13 cellular contexts compared by ENCODE assay signal in the genomic region with DNA sequence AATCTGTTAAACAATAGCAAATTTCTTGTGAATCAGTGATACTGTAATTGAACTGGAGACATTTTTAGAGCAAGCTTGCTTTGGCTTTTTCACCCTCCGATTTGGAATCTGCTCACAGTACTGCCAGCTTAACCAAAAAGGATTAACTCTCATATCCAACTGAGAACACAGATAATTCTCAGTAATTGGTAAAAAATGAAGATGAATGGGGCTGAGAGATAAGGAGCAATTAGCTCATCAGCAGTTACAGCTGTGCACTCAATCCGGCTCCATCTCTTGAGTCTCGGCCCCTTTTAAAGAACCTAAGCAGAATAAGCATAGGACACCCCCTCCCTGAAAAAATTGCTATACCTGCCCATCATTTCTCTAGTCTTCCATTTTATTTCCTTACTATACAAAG.
A peak's percentile ranks its signal among the peaks of the same experiment; 100 is the strongest.
DNase-seq lines count a peak whose midpoint lies in the region; ATAC-seq and TF ChIP-seq lines count a peak whose summit lies in the region.
"Had no signal": no experiment of that assay in that cellular context is flagged by ENCODE, and none has a peak within 500 bp of the region (broad histone marks: within the 10 kb centered on the region; RNA-seq: fewer than 3 reads in every experiment).

No MANE protein-coding gene starts in this region.

- H2BK15ac ChIP-seq in mesendoderm (replicated peaks; ENCODE audit: low read depth): no peak overlapping the region

- H3K9ac ChIP-seq in mesendoderm (ENCODE audit: low read length): no peak overlapping the region

- H3K23ac ChIP-seq in mesendoderm (ENCODE audit: low read length): no peak overlapping the region

- no peaks in the 10 kb centered on the region for H3K9me3 ChIP-seq in WERI-Rb-1 (ENCODE audit: severe bottlenecking)
- H3K9me3 ChIP-seq in left lung: no peaks in the 10 kb centered on the region
- H3K9me3 ChIP-seq: Caco-2 had no signal

- no peak overlapping the region for H3K27ac ChIP-seq in WERI-Rb-1
- H3K27ac ChIP-seq in mesendoderm (ENCODE audit: low read depth, low read length): no peak overlapping the region
- H3K27ac ChIP-seq in left lung: peak overlapping the region in 1 of 2 donors; percentile 26
- H3K27ac ChIP-seq: RWPE1 had no signal

- TF ChIP-seq CTCF in WERI-Rb-1 (IDR thresholded peaks at IDR 0.05; ENCODE audit: low read depth, low read length) (no peak), left lung (IDR thresholded peaks at IDR 0.05) (no peak)

- intact Hi-C loops in left lung (cut with DNase I): no loop called here

- H3K79me1 ChIP-seq in mesendoderm (ENCODE audit: low read length): no peaks in the 10 kb centered on the region

- H3K56ac ChIP-seq in mesendoderm (ENCODE audit: low read length): no peak overlapping the region

- DNase-seq in COR-L47 (lab: John Stamatoyannopoulos, UW) (peak; percentile 48), NCI-H2227 (lab: John Stamatoyannopoulos, UW; ENCODE audit: unreplicated experiment) (peak; percentile 13), WERI-Rb-1 (peak; percentile 32), mesendoderm (peak; percentile 72), glomerular visceral epithelial cell (ENCODE audit: extremely low spot score) (no peak), mesenteric fat pad (ENCODE audit: low spot score) (no peak), AG08395 (ENCODE audit: low spot score) (no peak), left lung (no peak)
- DNase-seq: Caco-2, NCI-H2029 treated with DMSO at 0.1 percent for 48 hours, small intestine, T-cell had no signal

- H2BK5ac ChIP-seq in mesendoderm (ENCODE audit: low read length): no peak overlapping the region

- no peaks in the 10 kb centered on the region for H3K79me2 ChIP-seq in mesendoderm (ENCODE audit: control insufficient read depth, insufficient read depth, low read length)

- no peak overlapping the region for H2AK5ac ChIP-seq in mesendoderm (ENCODE audit: low read length)

- no peak overlapping the region for H3K4ac ChIP-seq in mesendoderm (ENCODE audit: low read depth, low read length)

- H3K4me1 ChIP-seq in mesendoderm (ENCODE audit: control insufficient read depth, low read depth, low read length) (no peaks in the 10 kb centered on the region), left lung (peaks cover 0 to 7% of the 10 kb centered on the region in 2 donors)

- H4K8ac ChIP-seq in mesendoderm (ENCODE audit: low read depth, low read length): no peak overlapping the region

- ATAC-seq in left lung: no peak
- ATAC-seq: T-cell had no signal

- WGBS in mesendoderm (ENCODE audit: extremely low coverage, insufficient coverage, low lambda C conversion rate): no CpG with 5 or more reads among the region's 3 CpGs

- no peak overlapping the region for H3K4me2 ChIP-seq in mesendoderm (ENCODE audit: low read length)

- no peak overlapping the region for H2BK120ac ChIP-seq in mesendoderm (ENCODE audit: low read depth, low read length)

- no peak overlapping the region for H3K4me3 ChIP-seq in WERI-Rb-1 (ENCODE audit: low read depth, low read length)
- H3K4me3 ChIP-seq in mesendoderm (ENCODE audit: low read length): no peak overlapping the region
- H3K4me3 ChIP-seq in left lung: no peak overlapping the region

- H4K5ac ChIP-seq in mesendoderm (ENCODE audit: low read length): no peak overlapping the region

- H3K27me3 ChIP-seq in WERI-Rb-1 (ENCODE audit: insufficient read depth, low read depth, severe bottlenecking) (no peaks in the 10 kb centered on the region), mesendoderm (ENCODE audit: insufficient read depth, low read length, poor library complexity) (no peaks in the 10 kb centered on the region), left lung (no peaks in the 10 kb centered on the region)

- H3K36me3 ChIP-seq in WERI-Rb-1: no peaks in the 10 kb centered on the region
- H3K36me3 ChIP-seq in mesendoderm (ENCODE audit: control insufficient read depth, insufficient read depth, low read length): no peaks in the 10 kb centered on the region
- H3K36me3 ChIP-seq in left lung: no peaks in the 10 kb centered on the region

- no peak overlapping the region for H3K18ac ChIP-seq in mesendoderm (ENCODE audit: low read length)

Comparison
In these comparisons a context has a peak if more than half of its experiments do, and no peak if none do; other contexts are left out.
1. DNase-seq: peak in COR-L47 (single experiment), NCI-H2227 (single experiment), WERI-Rb-1 (single experiment) and mesendoderm (single experiment); none in glomerular visceral epithelial cell (single experiment), mesenteric fat pad (single experiment), AG08395 (single experiment) and left lung (0 of 2).